18 cellular contexts compared by ENCODE assay signal in genomic region chrX:45716747-45717146, GRCh38.
"Had no signal": no experiment of that assay in that cellular context is flagged by ENCODE, and none has a peak within 500 bp of the region (broad histone marks: within the 10 kb centered on the region; RNA-seq: fewer than 3 reads in every experiment).

No MANE protein-coding gene starts in this region.

- H3K36me3 ChIP-seq: ovary had no signal

- H3K27me3 ChIP-seq: ovary, testis had no signal

- H3K4me1 ChIP-seq: testis had no signal

- H3K4me1 Mint-ChIP-seq: brain had no signal

- H3K27ac Mint-ChIP-seq: activated B cell treated with CpG ODN at 0.5 μM for 24 hours; activated T-helper 2 cell treated with anti-CD3 and anti-CD28 coated beads, Interferon-gamma antibody, Interleukin-2, Interleukin-4, amounts not matched to agents 10 μg/mL and 5 μg/mL and 100 μg/mL, durations not matched to agents 14 hours and 24 hours and 36 hours; brain; dendritic cell treated with granulocyte-macrophage colony-stimulating factor and Interleukin-4, amounts not matched to agents 40 ng/mL and 50 ng/mL, for 4 days; stimulated activated naive CD8-positive, alpha-beta T cell treated with anti-CD3 and anti-CD28 coated beads, Interleukin-15, amount 100 ng/mL, for 72 hours; T-helper 1 cell treated with Interleukin-12 subunit alpha and Interleukin-12 subunit beta and Interleukin-4 antibody, amounts not matched to agents 30 μg/mL and 1 μg/mL, for 36 hours had no signal

- H3K4me3 ChIP-seq: ovary, testis had no signal

- ATAC-seq: stimulated activated naive CD8-positive, alpha-beta T cell treated with anti-CD3 and anti-CD28 coated beads, Interleukin-15, amount 100 ng/mL, for 72 hours had no signal

- H3K4me3 Mint-ChIP-seq: activated B cell treated with CpG ODN at 0.5 μM for 24 hours; activated CD4-positive, alpha-beta T cell treated with anti-CD3 and anti-CD28 coated beads, Interleukin-2, amount 10 ng/mL, durations not matched to agents 24 days and 14 days; activated naive CD4-positive, alpha-beta T cell treated with anti-CD3 and anti-CD28 coated beads, Interleukin-2, amount 50 U/mL, for 24 hours; brain; central memory CD8-positive, alpha-beta T cell; dendritic cell treated with granulocyte-macrophage colony-stimulating factor and Interleukin-4, amounts not matched to agents 40 ng/mL and 50 ng/mL, for 4 days; stimulated activated naive CD8-positive, alpha-beta T cell treated with anti-CD3 and anti-CD28 coated beads, Interleukin-15, amount 100 ng/mL, for 72 hours; T-helper 1 cell treated with Interleukin-12 subunit alpha and Interleukin-12 subunit beta and Interleukin-4 antibody, amounts not matched to agents 30 μg/mL and 1 μg/mL, for 36 hours had no signal

- H3K36me3 Mint-ChIP-seq: activated naive CD4-positive, alpha-beta T cell treated with anti-CD3 and anti-CD28 coated beads, Interleukin-2, amount 50 U/mL, for 24 hours; brain had no signal

- H3K27ac ChIP-seq: ovary, testis had no signal

- H3K9me3 ChIP-seq: ovary, testis had no signal

- H3K9me3 Mint-ChIP-seq: activated B cell treated with CpG ODN at 0.5 μM for 24 hours; activated naive CD4-positive, alpha-beta T cell treated with anti-CD3 and anti-CD28 coated beads, Interleukin-2, amount 50 U/mL, for 24 hours; activated T-helper 2 cell treated with anti-CD3 and anti-CD28 coated beads, Interferon-gamma antibody, Interleukin-2, Interleukin-4, amounts not matched to agents 10 μg/mL and 5 μg/mL and 100 μg/mL, durations not matched to agents 14 hours and 24 hours and 36 hours; central memory CD8-positive, alpha-beta T cell; dendritic cell treated with granulocyte-macrophage colony-stimulating factor and Interleukin-4, amounts not matched to agents 40 ng/mL and 50 ng/mL, for 4 days; stimulated activated naive CD8-positive, alpha-beta T cell treated with anti-CD3 and anti-CD28 coated beads, Interleukin-15, amount 100 ng/mL, for 72 hours; T-helper 1 cell treated with Interleukin-12 subunit alpha and Interleukin-12 subunit beta and Interleukin-4 antibody, amounts not matched to agents 30 μg/mL and 1 μg/mL, for 36 hours had no signal

- H3K27me3 Mint-ChIP-seq: activated B cell treated with CpG ODN at 0.5 μM for 24 hours; activated CD4-positive, alpha-beta T cell treated with anti-CD3 and anti-CD28 coated beads, Interleukin-2, amount 10 ng/mL, durations not matched to agents 24 days and 14 days; activated naive CD4-positive, alpha-beta T cell treated with anti-CD3 and anti-CD28 coated beads, Interleukin-2, amount 50 U/mL, for 24 hours; brain; central memory CD8-positive, alpha-beta T cell; stimulated activated naive CD8-positive, alpha-beta T cell treated with anti-CD3 and anti-CD28 coated beads, Interleukin-15, amount 100 ng/mL, for 72 hours had no signal

- DNase-seq: activated B cell treated with CpG ODN at 0.5 μM for 24 hours; activated CD4-positive, alpha-beta T cell treated with anti-CD3 and anti-CD28 coated beads, Interleukin-2, amount 10 ng/mL, durations not matched to agents 24 days and 14 days; activated CD8-positive, alpha-beta memory T cell treated with anti-CD3 and anti-CD28 coated beads for 24 hours; amniotic stem cell; erythroblast; foreskin fibroblast; mammary epithelial cell; ovary; stimulated activated CD4-positive, alpha-beta T cell treated with anti-CD3 and anti-CD28 coated beads, Interleukin-4, amount 100 ng/mL, for 1 hour; stimulated activated CD8-positive, alpha-beta memory T cell treated with anti-CD3 and anti-CD28 coated beads, Interleukin-4, amount 100 ng/mL, for 48 hours; stimulated activated naive CD8-positive, alpha-beta T cell treated with anti-CD3 and anti-CD28 coated beads, Interleukin-15, amount 100 ng/mL, for 72 hours; testis had no signal
